1 cellular context compared by ENCODE assay signal in the genomic region with DNA sequence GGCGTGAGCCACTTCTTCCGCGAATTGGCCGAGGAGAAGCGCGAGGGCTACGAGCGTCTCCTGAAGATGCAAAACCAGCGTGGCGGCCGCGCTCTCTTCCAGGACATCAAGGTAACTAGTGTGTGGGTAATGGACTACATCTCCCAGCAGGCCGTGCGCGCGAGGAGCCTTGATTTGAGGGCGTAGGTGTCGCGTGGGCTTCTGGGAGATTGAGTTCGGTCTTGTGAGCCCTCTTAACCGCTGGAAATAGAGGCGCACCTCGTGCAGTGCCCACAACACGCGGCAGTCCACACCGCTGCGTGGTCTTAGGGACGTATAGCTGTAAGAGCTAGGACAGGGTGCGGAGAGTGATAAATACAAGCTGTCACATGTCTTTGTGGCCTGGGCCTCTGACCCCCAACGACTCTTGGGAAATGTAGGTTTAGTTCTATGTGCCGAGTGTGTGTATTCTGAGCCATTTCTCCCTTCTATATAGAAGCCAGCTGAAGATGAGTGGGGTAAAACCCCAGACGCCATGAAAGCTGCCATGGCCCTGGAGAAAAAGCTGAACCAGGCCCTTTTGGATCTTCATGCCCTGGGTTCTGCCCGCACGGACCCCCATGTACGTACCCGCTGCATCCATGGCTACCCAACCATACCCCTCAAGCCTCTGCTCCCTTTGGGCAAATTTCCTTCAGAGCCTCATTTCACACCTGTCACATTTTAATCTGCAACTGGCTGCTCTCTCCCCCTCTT.
TF ChIP-seq lines count a peak whose summit lies in the region.

No MANE protein-coding gene starts in this region.

TF ChIP-seq in H1, 55 proteins besides CTCF, POLR2A, EP300 and RAD21:
- no peak for TF ChIP-seq RXRA (IDR thresholded peaks at IDR 0.05; ENCODE audit: insufficient read depth, low read depth, low read length)
- no peak for TF ChIP-seq RBBP5 (IDR thresholded peaks at IDR 0.05; ENCODE audit: borderline replicate concordance, low read depth, low read length)
- TF ChIP-seq TBP (IDR thresholded peaks at IDR 0.05; ENCODE audit: low read depth, low read length) = no peak
- TF ChIP-seq, protein P1, sequence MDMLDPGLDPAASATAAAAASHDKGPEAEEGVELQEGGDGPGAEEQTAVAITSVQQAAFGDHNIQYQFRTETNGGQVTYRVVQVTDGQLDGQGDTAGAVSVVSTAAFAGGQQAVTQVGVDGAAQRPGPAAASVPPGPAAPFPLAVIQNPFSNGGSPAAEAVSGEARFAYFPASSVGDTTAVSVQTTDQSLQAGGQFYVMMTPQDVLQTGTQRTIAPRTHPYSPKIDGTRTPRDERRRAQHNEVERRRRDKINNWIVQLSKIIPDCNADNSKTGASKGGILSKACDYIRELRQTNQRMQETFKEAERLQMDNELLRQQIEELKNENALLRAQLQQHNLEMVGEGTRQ (IDR thresholded peaks at IDR 0.05; ENCODE audit: low read length) = 0 out of 2 replicates have a peak, but pooled peaks have one; percentile 30
- TF ChIP-seq EZH2 (IDR thresholded peaks at IDR 0.05; ENCODE audit: low read depth, low read length, severe bottlenecking) = no peak
- no peak for TF ChIP-seq EGR1 (IDR thresholded peaks at IDR 0.05; ENCODE audit: borderline replicate concordance, low read depth, low read length)
- no peak for TF ChIP-seq POU5F1 (IDR thresholded peaks at IDR 0.05; ENCODE audit: low read depth, low read length)
- TF ChIP-seq YY1 (IDR thresholded peaks at IDR 0.05; ENCODE audit: low read depth, low read length) = no peak
- no peak for TF ChIP-seq SUZ12 (IDR thresholded peaks at IDR 0.05; ENCODE audit: low read length)
- no peak for TF ChIP-seq JUN (IDR thresholded peaks at IDR 0.05; ENCODE audit: low read depth, low read length)
- no peak for TF ChIP-seq KDM5A (IDR thresholded peaks at IDR 0.05; ENCODE audit: low read length)
- TF ChIP-seq TAF7 (optimal IDR thresholded peaks at IDR 0.05; ENCODE audit: borderline replicate concordance, low read depth, low read length) = no peak
- TF ChIP-seq CTBP2 (IDR thresholded peaks at IDR 0.05; ENCODE audit: borderline replicate concordance, insufficient read depth, insufficient read length, low read length) = no peak
- TF ChIP-seq HDAC2 (IDR thresholded peaks at IDR 0.05; ENCODE audit: borderline replicate concordance in 1 of 2, low read depth in 2 of 2, low read length in 2 of 2) = no peak
- TF ChIP-seq, protein P2, sequence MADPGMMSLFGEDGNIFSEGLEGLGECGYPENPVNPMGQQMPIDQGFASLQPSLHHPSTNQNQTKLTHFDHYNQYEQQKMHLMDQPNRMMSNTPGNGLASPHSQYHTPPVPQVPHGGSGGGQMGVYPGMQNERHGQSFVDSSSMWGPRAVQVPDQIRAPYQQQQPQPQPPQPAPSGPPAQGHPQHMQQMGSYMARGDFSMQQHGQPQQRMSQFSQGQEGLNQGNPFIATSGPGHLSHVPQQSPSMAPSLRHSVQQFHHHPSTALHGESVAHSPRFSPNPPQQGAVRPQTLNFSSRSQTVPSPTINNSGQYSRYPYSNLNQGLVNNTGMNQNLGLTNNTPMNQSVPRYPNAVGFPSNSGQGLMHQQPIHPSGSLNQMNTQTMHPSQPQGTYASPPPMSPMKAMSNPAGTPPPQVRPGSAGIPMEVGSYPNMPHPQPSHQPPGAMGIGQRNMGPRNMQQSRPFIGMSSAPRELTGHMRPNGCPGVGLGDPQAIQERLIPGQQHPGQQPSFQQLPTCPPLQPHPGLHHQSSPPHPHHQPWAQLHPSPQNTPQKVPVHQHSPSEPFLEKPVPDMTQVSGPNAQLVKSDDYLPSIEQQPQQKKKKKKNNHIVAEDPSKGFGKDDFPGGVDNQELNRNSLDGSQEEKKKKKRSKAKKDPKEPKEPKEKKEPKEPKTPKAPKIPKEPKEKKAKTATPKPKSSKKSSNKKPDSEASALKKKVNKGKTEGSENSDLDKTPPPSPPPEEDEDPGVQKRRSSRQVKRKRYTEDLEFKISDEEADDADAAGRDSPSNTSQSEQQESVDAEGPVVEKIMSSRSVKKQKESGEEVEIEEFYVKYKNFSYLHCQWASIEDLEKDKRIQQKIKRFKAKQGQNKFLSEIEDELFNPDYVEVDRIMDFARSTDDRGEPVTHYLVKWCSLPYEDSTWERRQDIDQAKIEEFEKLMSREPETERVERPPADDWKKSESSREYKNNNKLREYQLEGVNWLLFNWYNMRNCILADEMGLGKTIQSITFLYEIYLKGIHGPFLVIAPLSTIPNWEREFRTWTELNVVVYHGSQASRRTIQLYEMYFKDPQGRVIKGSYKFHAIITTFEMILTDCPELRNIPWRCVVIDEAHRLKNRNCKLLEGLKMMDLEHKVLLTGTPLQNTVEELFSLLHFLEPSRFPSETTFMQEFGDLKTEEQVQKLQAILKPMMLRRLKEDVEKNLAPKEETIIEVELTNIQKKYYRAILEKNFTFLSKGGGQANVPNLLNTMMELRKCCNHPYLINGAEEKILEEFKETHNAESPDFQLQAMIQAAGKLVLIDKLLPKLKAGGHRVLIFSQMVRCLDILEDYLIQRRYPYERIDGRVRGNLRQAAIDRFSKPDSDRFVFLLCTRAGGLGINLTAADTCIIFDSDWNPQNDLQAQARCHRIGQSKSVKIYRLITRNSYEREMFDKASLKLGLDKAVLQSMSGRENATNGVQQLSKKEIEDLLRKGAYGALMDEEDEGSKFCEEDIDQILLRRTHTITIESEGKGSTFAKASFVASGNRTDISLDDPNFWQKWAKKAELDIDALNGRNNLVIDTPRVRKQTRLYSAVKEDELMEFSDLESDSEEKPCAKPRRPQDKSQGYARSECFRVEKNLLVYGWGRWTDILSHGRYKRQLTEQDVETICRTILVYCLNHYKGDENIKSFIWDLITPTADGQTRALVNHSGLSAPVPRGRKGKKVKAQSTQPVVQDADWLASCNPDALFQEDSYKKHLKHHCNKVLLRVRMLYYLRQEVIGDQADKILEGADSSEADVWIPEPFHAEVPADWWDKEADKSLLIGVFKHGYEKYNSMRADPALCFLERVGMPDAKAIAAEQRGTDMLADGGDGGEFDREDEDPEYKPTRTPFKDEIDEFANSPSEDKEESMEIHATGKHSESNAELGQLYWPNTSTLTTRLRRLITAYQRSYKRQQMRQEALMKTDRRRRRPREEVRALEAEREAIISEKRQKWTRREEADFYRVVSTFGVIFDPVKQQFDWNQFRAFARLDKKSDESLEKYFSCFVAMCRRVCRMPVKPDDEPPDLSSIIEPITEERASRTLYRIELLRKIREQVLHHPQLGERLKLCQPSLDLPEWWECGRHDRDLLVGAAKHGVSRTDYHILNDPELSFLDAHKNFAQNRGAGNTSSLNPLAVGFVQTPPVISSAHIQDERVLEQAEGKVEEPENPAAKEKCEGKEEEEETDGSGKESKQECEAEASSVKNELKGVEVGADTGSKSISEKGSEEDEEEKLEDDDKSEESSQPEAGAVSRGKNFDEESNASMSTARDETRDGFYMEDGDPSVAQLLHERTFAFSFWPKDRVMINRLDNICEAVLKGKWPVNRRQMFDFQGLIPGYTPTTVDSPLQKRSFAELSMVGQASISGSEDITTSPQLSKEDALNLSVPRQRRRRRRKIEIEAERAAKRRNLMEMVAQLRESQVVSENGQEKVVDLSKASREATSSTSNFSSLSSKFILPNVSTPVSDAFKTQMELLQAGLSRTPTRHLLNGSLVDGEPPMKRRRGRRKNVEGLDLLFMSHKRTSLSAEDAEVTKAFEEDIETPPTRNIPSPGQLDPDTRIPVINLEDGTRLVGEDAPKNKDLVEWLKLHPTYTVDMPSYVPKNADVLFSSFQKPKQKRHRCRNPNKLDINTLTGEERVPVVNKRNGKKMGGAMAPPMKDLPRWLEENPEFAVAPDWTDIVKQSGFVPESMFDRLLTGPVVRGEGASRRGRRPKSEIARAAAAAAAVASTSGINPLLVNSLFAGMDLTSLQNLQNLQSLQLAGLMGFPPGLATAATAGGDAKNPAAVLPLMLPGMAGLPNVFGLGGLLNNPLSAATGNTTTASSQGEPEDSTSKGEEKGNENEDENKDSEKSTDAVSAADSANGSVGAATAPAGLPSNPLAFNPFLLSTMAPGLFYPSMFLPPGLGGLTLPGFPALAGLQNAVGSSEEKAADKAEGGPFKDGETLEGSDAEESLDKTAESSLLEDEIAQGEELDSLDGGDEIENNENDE (IDR thresholded peaks at IDR 0.05; ENCODE audit: insufficient replicate concordance, low read length) = no peak
- no peak for TF ChIP-seq RFX5 (IDR thresholded peaks at IDR 0.05; ENCODE audit: borderline replicate concordance, low read depth, low read length)
- TF ChIP-seq JUND (IDR thresholded peaks at IDR 0.05; ENCODE audit: low read length) = no peak
- no peak for TF ChIP-seq ASH2L (IDR thresholded peaks at IDR 0.05; ENCODE audit: low read length)
- TF ChIP-seq CEBPB (IDR thresholded peaks at IDR 0.05; ENCODE audit: low read depth, low read length) = no peak
- TF ChIP-seq ZNF274 (IDR thresholded peaks at IDR 0.05; ENCODE audit: borderline replicate concordance, extremely low read depth, low read length) = no peak
- TF ChIP-seq POLR2AphosphoS5 (IDR thresholded peaks at IDR 0.05; ENCODE audit: low read depth, low read length) = peak; percentile 81
- TF ChIP-seq SP4 (IDR thresholded peaks at IDR 0.05; ENCODE audit: low read length) = 0 out of 2 replicates have a peak, but pooled peaks have one; percentile 14
- peak; percentile 93 for TF ChIP-seq SIX5 (IDR thresholded peaks at IDR 0.05; ENCODE audit: low read depth, low read length)
- peak; percentile 65 for TF ChIP-seq SAP30 (IDR thresholded peaks at IDR 0.05; ENCODE audit: insufficient read depth, insufficient replicate concordance, low read length)
- TF ChIP-seq TAF1 (IDR thresholded peaks at IDR 0.05; ENCODE audit: low read depth, low read length) = 0 out of 2 replicates have a peak, but pooled peaks have one; percentile 13
- no peak for TF ChIP-seq BRCA1 (IDR thresholded peaks at IDR 0.05; ENCODE audit: low read depth, low read length)
- TF ChIP-seq GABPA (IDR thresholded peaks at IDR 0.05; ENCODE audit: borderline replicate concordance, insufficient read depth, low read length) = no peak
- TF ChIP-seq CBX8 (IDR thresholded peaks at IDR 0.05; ENCODE audit: borderline replicate concordance, low read depth, low read length) = no peak
- TF ChIP-seq, protein P3, sequence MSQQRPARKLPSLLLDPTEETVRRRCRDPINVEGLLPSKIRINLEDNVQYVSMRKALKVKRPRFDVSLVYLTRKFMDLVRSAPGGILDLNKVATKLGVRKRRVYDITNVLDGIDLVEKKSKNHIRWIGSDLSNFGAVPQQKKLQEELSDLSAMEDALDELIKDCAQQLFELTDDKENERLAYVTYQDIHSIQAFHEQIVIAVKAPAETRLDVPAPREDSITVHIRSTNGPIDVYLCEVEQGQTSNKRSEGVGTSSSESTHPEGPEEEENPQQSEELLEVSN (IDR thresholded peaks at IDR 0.05) = no peak
- peak; percentile 76 to 81; a peak in 2 of 4 replicates for TF ChIP-seq SIN3A (conservative IDR thresholded peaks at IDR 0.05 in 1 of 2, IDR thresholded peaks at IDR 0.05 in 1 of 2; ENCODE audit: low read depth in 1 of 2, low read length in 2 of 2)
- peak; percentile 60; the same call in 1 of the 2 replicates for TF ChIP-seq CREB1 (IDR thresholded peaks at IDR 0.05)
- TF ChIP-seq FOSL1 (IDR thresholded peaks at IDR 0.05; ENCODE audit: insufficient read depth, low read depth, low read length) = no peak
- TF ChIP-seq PHF8 (conservative IDR thresholded peaks at IDR 0.05; ENCODE audit: low read depth, low read length) = no peak
- no peak for TF ChIP-seq RNF2 (IDR thresholded peaks at IDR 0.05; ENCODE audit: borderline replicate concordance, low read depth, low read length, missing control alignments, poor library complexity, severe bottlenecking)
- TF ChIP-seq CHD2 (IDR thresholded peaks at IDR 0.05; ENCODE audit: low read length) = peak; percentile 53
- TF ChIP-seq, protein P4, sequence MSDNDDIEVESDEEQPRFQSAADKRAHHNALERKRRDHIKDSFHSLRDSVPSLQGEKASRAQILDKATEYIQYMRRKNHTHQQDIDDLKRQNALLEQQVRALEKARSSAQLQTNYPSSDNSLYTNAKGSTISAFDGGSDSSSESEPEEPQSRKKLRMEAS (IDR thresholded peaks at IDR 0.05) = peak; percentile 71; the same call in 1 of the 2 replicates
- no peak for TF ChIP-seq KDM1A (IDR thresholded peaks at IDR 0.05; ENCODE audit: borderline replicate concordance, low read length)
- no peak for TF ChIP-seq HDAC6 (IDR thresholded peaks at IDR 0.05; ENCODE audit: low read depth, low read length)
